In the genomic region with DNA sequence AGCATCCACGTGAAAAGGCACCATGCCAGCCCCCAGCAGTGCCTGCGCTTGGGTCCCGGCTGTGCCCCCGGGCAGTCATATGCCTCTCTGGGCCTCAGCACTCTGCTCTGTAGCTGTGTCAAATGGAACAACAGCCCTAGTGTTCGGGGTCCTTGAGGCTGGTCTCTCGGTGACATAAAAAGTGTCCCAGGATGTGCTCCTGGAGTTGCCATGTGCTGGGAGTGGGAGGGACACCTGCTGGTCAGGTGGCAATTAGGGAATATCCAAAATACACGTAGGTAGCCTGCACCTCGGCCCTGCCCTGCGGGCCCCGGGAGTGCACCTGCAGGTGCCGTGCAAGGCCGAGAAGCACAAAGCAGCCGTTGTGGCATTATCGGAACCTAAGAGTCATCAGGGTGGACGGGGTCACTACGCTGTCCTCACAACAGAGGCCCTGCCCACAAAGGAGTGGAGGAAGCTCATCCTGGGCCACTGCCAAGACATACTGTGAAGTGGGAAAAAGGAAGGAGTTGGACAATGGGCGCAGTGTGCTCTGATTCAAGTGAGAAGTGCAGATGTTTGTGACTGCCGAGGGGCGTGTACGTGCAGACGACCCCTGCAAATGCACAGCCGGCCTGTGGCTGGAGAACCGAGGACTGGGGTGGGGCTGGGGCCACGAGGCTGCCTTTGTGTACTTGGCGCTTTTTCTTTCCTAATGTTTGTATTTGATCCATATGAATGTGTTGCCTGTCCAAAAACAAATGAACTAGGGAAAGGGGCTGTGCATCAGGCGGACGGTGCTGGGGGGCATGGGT, we compare ENCODE assay signal across 9 cellular contexts. TPM values are rescaled to one million over a fixed set of nuclear protein-coding genes. Genes with fewer than 3 reads are reported as not detected.
DNase-seq lines count a peak whose midpoint lies in the region; ATAC-seq and TF ChIP-seq lines count a peak whose summit lies in the region.
"Had no signal": no experiment of that assay in that cellular context is flagged by ENCODE, and none has a peak within 500 bp of the region (broad histone marks: within the 10 kb centered on the region; RNA-seq: fewer than 3 reads in every experiment).

No MANE protein-coding gene starts in this region.

- in situ Hi-C loops in mammary epithelial cell (cut with MboI; ENCODE audit: low sequenced_read_pairs in 2 of 2): loop anchor here in 1 of 2 donors (5.0 kb wide), 1 partner anchor 125 kb away; no protein-coding TSS in a partner anchor

- POLR2A ChIA-PET in activated naive CD8-positive, alpha-beta T cell treated with anti-CD3 and anti-CD28 coated beads, Interleukin-2, amount 10 ng/mL, durations not matched to agents 7 days and 5 days (lab: Charles Lee): no interaction called here

- TF ChIP-seq CTCF in mammary epithelial cell (conservative IDR thresholded peaks at IDR 0.05 in 1 of 2, IDR thresholded peaks at IDR 0.05 in 1 of 2; ENCODE audit: extremely low read depth in 1 of 2, insufficient read depth in 1 of 2, low read depth in 1 of 2, low read length in 2 of 2) (peak in 1 of 2 donors; percentile 8), liver (IDR thresholded peaks at IDR 0.05; ENCODE audit: low read depth, low read length, missing input control) (no peak), upper lobe of right lung (IDR thresholded peaks at IDR 0.05) (no peak)

- no peaks in the 10 kb centered on the region for H3K79me2 ChIP-seq in mammary epithelial cell (ENCODE audit: insufficient read depth, low read length)

- H3K4me1 ChIP-seq in mammary epithelial cell (ENCODE audit: insufficient read depth, low read length) (peaks cover 28% of the 10 kb centered on the region), liver (ENCODE audit: control insufficient read depth in 4 of 4, insufficient read depth in 4 of 4, low read length in 3 of 4) (no peaks in the 10 kb centered on the region), upper lobe of right lung (peaks cover 13% of the 10 kb centered on the region)

- intact Hi-C loops in mammary epithelial cell (cut with micrococcal nuclease): no loop called here
- intact Hi-C loops in upper lobe of right lung (cut with DNase I): no loop called here

- BruUV-seq in mammary epithelial cell (replicated peaks; lab: Mats Ljungman, UMichigan): no TSS peak

- peak overlapping the region; percentile 63 for H3K4me2 ChIP-seq in mammary epithelial cell (ENCODE audit: insufficient read depth, low read depth, low read length)

- H3K9me3 Mint-ChIP-seq in activated naive CD8-positive, alpha-beta T cell treated with anti-CD3 and anti-CD28 coated beads, Interleukin-2, amount 10 ng/mL, durations not matched to agents 7 days and 5 days: no peaks in the 10 kb centered on the region
- H3K9me3 Mint-ChIP-seq in activated naive CD8-positive, alpha-beta T cell treated with anti-CD3 and anti-CD28 coated beads for 36 hours: no peaks in the 10 kb centered on the region
- H3K9me3 Mint-ChIP-seq in activated T-cell treated with anti-CD3 and anti-CD28 coated beads, Interleukin-2, amount 50 U/mL, for 24 hours: no peaks in the 10 kb centered on the region

- H3K36me3 ChIP-seq in mammary epithelial cell (ENCODE audit: insufficient read depth, low read length) (no peaks in the 10 kb centered on the region), liver (ENCODE audit: control insufficient read depth in 4 of 4, insufficient read depth in 3 of 4, low read depth in 1 of 4, low read length in 3 of 4) (no peaks in the 10 kb centered on the region), upper lobe of right lung (no peaks in the 10 kb centered on the region)

- DNase-seq in activated naive CD8-positive, alpha-beta T cell treated with anti-CD3 and anti-CD28 coated beads, Interleukin-2, amount 10 ng/mL, durations not matched to agents 7 days and 5 days: no peak
- DNase-seq in activated naive CD8-positive, alpha-beta T cell treated with anti-CD3 and anti-CD28 coated beads for 36 hours: no peak
- DNase-seq in mammary epithelial cell: peak; percentile 88
- no peak for DNase-seq in upper lobe of right lung
- DNase-seq in RPMI8226: no peak
- no peak for DNase-seq in activated CD4-positive, alpha-beta T cell treated with anti-CD3 and anti-CD28 coated beads, Interleukin-2, amount 50 U/mL, for 48 hours
- no peak for DNase-seq in activated T-cell treated with anti-CD3 and anti-CD28 coated beads, Interleukin-2, amount 50 U/mL, for 24 hours

- H3K27ac ChIP-seq in mammary epithelial cell (ENCODE audit: insufficient read depth, low read depth, low read length): peak overlapping the region; percentile 46
- peak overlapping the region in 1 of 2 donors; percentile 16 for H3K27ac ChIP-seq in liver (ENCODE audit: low read depth in 1 of 2, low read length in 2 of 2)
- no peak overlapping the region for H3K27ac ChIP-seq in upper lobe of right lung
- H3K27ac ChIP-seq: SJSA1 had no signal

- dilution Hi-C loops in mammary epithelial cell (cut with HindIII; ENCODE audit: low sequenced_read_pairs): loop anchor here (5.0 kb wide), 5 partner anchors 45 to 150 kb away; a partner anchor contains a TSS

- 14% methylated on average over 15 of the region's 27 CpGs for WGBS in mammary epithelial cell (ENCODE audit: low coverage, missing lambda C conversion rate)
- WGBS in liver: 60% methylated on average over 27 of the region's 27 CpGs

- H4K20me1 ChIP-seq in mammary epithelial cell (ENCODE audit: insufficient read depth, low read length): no peaks in the 10 kb centered on the region

- CTCF ChIA-PET in mammary epithelial cell (lab: Charles Lee; ENCODE audit: low non-redundant PET): interaction anchor here (0.6 kb wide), 2 partner anchors 36 to 50 kb away, joined by 4 to 5 read pairs; no protein-coding TSS in a partner anchor

- H3K36me3 Mint-ChIP-seq in activated naive CD8-positive, alpha-beta T cell treated with anti-CD3 and anti-CD28 coated beads, Interleukin-2, amount 10 ng/mL, durations not matched to agents 7 days and 5 days: peaks cover 22% of the 10 kb centered on the region
- peaks cover 14% of the 10 kb centered on the region for H3K36me3 Mint-ChIP-seq in activated naive CD8-positive, alpha-beta T cell treated with anti-CD3 and anti-CD28 coated beads for 36 hours
- peaks cover 84% of the 10 kb centered on the region for H3K36me3 Mint-ChIP-seq in activated T-cell treated with anti-CD3 and anti-CD28 coated beads, Interleukin-2, amount 50 U/mL, for 24 hours (ENCODE audit: low read depth)

- peak overlapping the region; percentile 10 for H2AFZ ChIP-seq in mammary epithelial cell (ENCODE audit: low read depth, low read length)

- no peak overlapping the region for H3K4me3 ChIP-seq in mammary epithelial cell (replicated peaks in 1 of 3; ENCODE audit: insufficient read depth in 1 of 3, low read depth in 2 of 3, low read length in 3 of 3)
- H3K4me3 ChIP-seq in liver (ENCODE audit: low read depth in 1 of 3, low read length in 3 of 3): no peak overlapping the region
- no peak overlapping the region for H3K4me3 ChIP-seq in upper lobe of right lung
- H3K4me3 ChIP-seq: SJSA1 had no signal

- no peak overlapping the region for H3K4me3 Mint-ChIP-seq in activated naive CD8-positive, alpha-beta T cell treated with anti-CD3 and anti-CD28 coated beads, Interleukin-2, amount 10 ng/mL, durations not matched to agents 7 days and 5 days
- H3K4me3 Mint-ChIP-seq in activated naive CD8-positive, alpha-beta T cell treated with anti-CD3 and anti-CD28 coated beads for 36 hours: no peak overlapping the region
- H3K4me3 Mint-ChIP-seq in activated T-cell treated with anti-CD3 and anti-CD28 coated beads, Interleukin-2, amount 50 U/mL, for 24 hours: no peak overlapping the region

- H3K27me3 ChIP-seq in mammary epithelial cell (ENCODE audit: insufficient read depth, low read length) (no peaks in the 10 kb centered on the region), liver (ENCODE audit: control insufficient read depth in 4 of 4, insufficient read depth in 4 of 4, low read length in 3 of 4) (no peaks in the 10 kb centered on the region), upper lobe of right lung (peaks cover 5% of the 10 kb centered on the region)
- H3K27me3 ChIP-seq: SJSA1 had no signal

- peaks cover 8% of the 10 kb centered on the region for H3K4me1 Mint-ChIP-seq in activated naive CD8-positive, alpha-beta T cell treated with anti-CD3 and anti-CD28 coated beads, Interleukin-2, amount 10 ng/mL, durations not matched to agents 7 days and 5 days
- H3K4me1 Mint-ChIP-seq in activated naive CD8-positive, alpha-beta T cell treated with anti-CD3 and anti-CD28 coated beads for 36 hours: peaks cover 7% of the 10 kb centered on the region
- no peaks in the 10 kb centered on the region for H3K4me1 Mint-ChIP-seq in activated T-cell treated with anti-CD3 and anti-CD28 coated beads, Interleukin-2, amount 50 U/mL, for 24 hours (ENCODE audit: low read depth)

- H3K27ac Mint-ChIP-seq in activated naive CD8-positive, alpha-beta T cell treated with anti-CD3 and anti-CD28 coated beads, Interleukin-2, amount 10 ng/mL, durations not matched to agents 7 days and 5 days: peak overlapping the region; percentile 60
- H3K27ac Mint-ChIP-seq in activated naive CD8-positive, alpha-beta T cell treated with anti-CD3 and anti-CD28 coated beads for 36 hours: no peak overlapping the region
- H3K27ac Mint-ChIP-seq in activated T-cell treated with anti-CD3 and anti-CD28 coated beads, Interleukin-2, amount 50 U/mL, for 24 hours: no peak overlapping the region

- H3K27me3 Mint-ChIP-seq in activated naive CD8-positive, alpha-beta T cell treated with anti-CD3 and anti-CD28 coated beads, Interleukin-2, amount 10 ng/mL, durations not matched to agents 7 days and 5 days: no peaks in the 10 kb centered on the region
- H3K27me3 Mint-ChIP-seq in activated naive CD8-positive, alpha-beta T cell treated with anti-CD3 and anti-CD28 coated beads for 36 hours: no peaks in the 10 kb centered on the region
- no peaks in the 10 kb centered on the region for H3K27me3 Mint-ChIP-seq in activated T-cell treated with anti-CD3 and anti-CD28 coated beads, Interleukin-2, amount 50 U/mL, for 24 hours

- H3K9ac ChIP-seq in mammary epithelial cell (ENCODE audit: insufficient read depth, low read length) (peak overlapping the region; percentile 48), liver (ENCODE audit: low read depth in 1 of 2, low read length in 2 of 2) (no peak overlapping the region)

- no peaks in the 10 kb centered on the region for H3K9me3 ChIP-seq in mammary epithelial cell (replicated peaks; ENCODE audit: insufficient read depth, low read length)
- no peaks in the 10 kb centered on the region for H3K9me3 ChIP-seq in liver (ENCODE audit: control insufficient read depth in 4 of 4, low read length in 3 of 4)
- H3K9me3 ChIP-seq in upper lobe of right lung: no peaks in the 10 kb centered on the region
- H3K9me3 ChIP-seq: SJSA1 had no signal

- no peak for ATAC-seq in activated naive CD8-positive, alpha-beta T cell treated with anti-CD3 and anti-CD28 coated beads, Interleukin-2, amount 10 ng/mL, durations not matched to agents 7 days and 5 days (ENCODE audit: low read depth)
- peak; percentile 59 for ATAC-seq in upper lobe of right lung

- no peak for TF ChIP-seq RAD21 in liver (IDR thresholded peaks at IDR 0.05)

RNA-seq across cellular contexts. Expression of a gene that starts 24.6 kb away (rescaled TPM):
- 10 to 100 TPM; 57.5 to 61.9 TPM for total RNA-seq in activated naive CD8-positive, alpha-beta T cell treated with anti-CD3 and anti-CD28 coated beads, Interleukin-2, amount 10 ng/mL, durations not matched to agents 7 days and 5 days
- total RNA-seq in activated naive CD8-positive, alpha-beta T cell treated with anti-CD3 and anti-CD28 coated beads for 36 hours: 10 to 100 TPM; 55.0 to 56.9 TPM
- total RNA-seq in mammary epithelial cell (under 1 TPM; 0.17 to 0.33 TPM), liver (1 to 10 TPM; 1.7 to 3.5 TPM), upper lobe of right lung (63.3 TPM)
- polyA plus RNA-seq in mammary epithelial cell (0.99 TPM), liver (1 to 10 TPM; 1.3 to 4.3 TPM)
- 1.3 TPM for polyA minus RNA-seq in mammary epithelial cell

RNA-seq across cellular contexts. Expression of a gene that starts 41.7 kb away (rescaled TPM):
- under 1 TPM; 0.33 to 0.37 TPM for total RNA-seq in activated naive CD8-positive, alpha-beta T cell treated with anti-CD3 and anti-CD28 coated beads, Interleukin-2, amount 10 ng/mL, durations not matched to agents 7 days and 5 days
- total RNA-seq in activated naive CD8-positive, alpha-beta T cell treated with anti-CD3 and anti-CD28 coated beads for 36 hours: not detected
- total RNA-seq in mammary epithelial cell (under 1 TPM in 1 of 2 donors, not detected in 1; 0.14 TPM), liver (under 1 TPM; 0.08 to 0.33 TPM), upper lobe of right lung (0.09 TPM)
- polyA plus RNA-seq in mammary epithelial cell (0.82 TPM), liver (under 1 TPM in 1 of 2 donors, not detected in 1; 0.03 TPM)
- polyA minus RNA-seq in mammary epithelial cell: 0.83 TPM
- total RNA-seq: SJSA1 had no signal

Comparison
In these comparisons a context has a peak if more than half of its experiments do, and no peak if none do; other contexts are left out.
1. RNA of a gene that starts 24.6 kb away (total RNA-seq): 63.3 TPM in upper lobe of right lung (single experiment), 57.5 to 61.9 TPM in activated naive CD8-positive, alpha-beta T cell treated with anti-CD3 and anti-CD28 coated beads, Interleukin-2, amount 10 ng/mL, durations not matched to agents 7 days and 5 days and 55.0 to 56.9 TPM in activated naive CD8-positive, alpha-beta T cell treated with anti-CD3 and anti-CD28 coated beads for 36 hours; 1.7 to 3.5 TPM in liver and 0.17 to 0.33 TPM in mammary epithelial cell; every median in the first group is over 10 times any median in the second.